In genomic region chr1:233652536-233652935, GRCh38 we compare ENCODE assay signal across 31 cellular contexts. TPM values are rescaled to one million over a fixed set of nuclear protein-coding genes. Genes with fewer than 3 reads are reported as not detected.
"Had no signal": no experiment of that assay in that cellular context is flagged by ENCODE, and none has a peak within 500 bp of the region (broad histone marks: within the 10 kb centered on the region; RNA-seq: fewer than 3 reads in every experiment).

No MANE protein-coding gene starts in this region.

- H3K9me3 ChIP-seq: adrenal gland, colonic mucosa, gastrocnemius medialis had no signal

- H3K27me3 ChIP-seq: adrenal gland, colonic mucosa, foreskin keratinocyte, gastrocnemius medialis, heart left ventricle had no signal

- H3K27ac ChIP-seq: adrenal gland, colonic mucosa, foreskin keratinocyte, gastrocnemius medialis, heart left ventricle, WERI-Rb-1 had no signal

- H3K4me1 ChIP-seq: adrenal gland, colonic mucosa, gastrocnemius medialis, heart left ventricle had no signal

- H3K4me3 ChIP-seq: adrenal gland, colonic mucosa, gastrocnemius medialis, heart left ventricle had no signal

- DNase-seq: activated B cell treated with CpG ODN at 0.5 μM for 24 hours; activated CD4-positive, alpha-beta T cell treated with anti-CD3 and anti-CD28 coated beads for 48 hours; activated CD4-positive, alpha-beta T cell treated with anti-CD3 and anti-CD28 coated beads, Interleukin-2, amount 50 U/mL, for 1 hour; activated CD4-positive, alpha-beta T cell treated with anti-CD3 and anti-CD28 coated beads, Interleukin-2, amount 50 U/mL, for 48 hours; activated CD8-positive, alpha-beta memory T cell treated with anti-CD3 and anti-CD28 coated beads for 24 hours; activated CD8-positive, alpha-beta T cell treated with anti-CD3 and anti-CD28 coated beads for 36 hours; activated effector memory CD4-positive, alpha-beta T cell treated with Interleukin-2 at 50 U/mL for 16 hours; activated gamma-delta T cell treated with Interleukin-2 at 50 U/mL for 16 hours; activated naive CD4-positive, alpha-beta T cell treated with anti-CD3 and anti-CD28 coated beads, Interleukin-2, amount 50 U/mL, for 16 hours; activated naive CD4-positive, alpha-beta T cell treated with Interleukin-2 at 50 U/mL for 16 hours; activated naive CD8-positive, alpha-beta T cell treated with anti-CD3 and anti-CD28 coated beads, Interleukin-2, amount 50 U/mL, for 24 hours; activated T-cell treated with anti-CD3 and anti-CD28 coated beads, Interleukin-2, amount 50 U/mL, for 4 hours; adrenal gland; amygdala; aorta; central memory CD4-positive, alpha-beta T cell; cerebellar nuclear complex; colonic mucosa; effector memory CD4-positive, alpha-beta T cell; endodermal cell; foreskin keratinocyte; gastrocnemius medialis; glutamatergic neuron; heart left ventricle; T-helper 1 cell; T-helper 17 cell; T1000; WERI-Rb-1 had no signal

- ATAC-seq: activated CD4-positive, CD25-positive, alpha-beta regulatory T cell treated with anti-CD3 and anti-CD28 coated beads, Interleukin-2, amount 50 U/mL, for 24 hours; activated CD8-positive, alpha-beta T cell treated with anti-CD3 and anti-CD28 coated beads for 36 hours; activated naive CD8-positive, alpha-beta T cell treated with anti-CD3 and anti-CD28 coated beads, Interleukin-2, amount 50 U/mL, for 24 hours; activated T-cell treated with anti-CD3 and anti-CD28 coated beads, Interleukin-2, amount 50 U/mL, for 4 hours; activated T-helper 17 cell treated with anti-CD3 and anti-CD28 coated beads, Interleukin-2, amount 50 U/mL, for 72 hours; esophagus mucosa; foreskin keratinocyte; gastrocnemius medialis; heart left ventricle; T-helper 17 cell had no signal

- H3K36me3 ChIP-seq: adrenal gland, colonic mucosa, gastrocnemius medialis, heart left ventricle, WERI-Rb-1 had no signal

RNA-seq across cellular contexts. Expression of gene KCNK1, which starts 38.6 kb away (rescaled TPM):
- total RNA-seq: activated B cell treated with CpG ODN at 0.5 μM for 24 hours; activated CD8-positive, alpha-beta T cell treated with anti-CD3 and anti-CD28 coated beads for 36 hours had no signal
